Comparison of ENCODE assay signal across 9 cellular contexts in genomic region chr15:64740361-64741170, GRCh38. TPM values are rescaled to one million over a fixed set of nuclear protein-coding genes. Genes with fewer than 3 reads are reported as not detected.
DNase-seq lines count a peak whose midpoint lies in the region; ATAC-seq, FAIRE-seq and TF ChIP-seq lines count a peak whose summit lies in the region.
"Had no signal": no experiment of that assay in that cellular context is flagged by ENCODE, and none has a peak within 500 bp of the region (broad histone marks: within the 10 kb centered on the region; RNA-seq: fewer than 3 reads in every experiment).

No MANE protein-coding gene starts in this region.

- H3K4me1 ChIP-seq in A549, result no peaks in the 10 kb centered on the region

- TF ChIP-seq CTCF in A549 (IDR thresholded peaks at IDR 0.05) (no peak; the same call in 2 of the 3 replicates), HFF-Myc (IDR thresholded peaks at IDR 0.05; ENCODE audit: low read depth, low read length, missing control alignments) (no peak)

- no peak overlapping the region for H3K4me2 ChIP-seq in A549

- ATAC-seq in A549 (peak in 1 of 2 experiments; percentile 62; a peak in 3 of 6 replicates), HG03039 (IDR thresholded peaks at IDR 0.05; ENCODE audit: unreplicated experiment) (no peak), GM18867 (IDR thresholded peaks at IDR 0.05; ENCODE audit: unreplicated experiment) (no peak)

- POLR2A ChIA-PET in A549 (lab: Yijun Ruan, JAX), result no interaction called here

- no peak overlapping the region for H3K27ac ChIP-seq in A549

- TF ChIP-seq RAD21 in A549 (conservative IDR thresholded peaks at IDR 0.05 in 1 of 2, IDR thresholded peaks at IDR 0.05 in 1 of 2), result peak; percentile 34 to 61; a peak in 3 of 5 replicates

- no peak for FAIRE-seq in A549 (lab: Jason Lieb, UNC)

- DNase-seq in A549 (ENCODE audit: low read depth in 1 of 2, low spot score in 1 of 2), result peak; percentile 41 to 64
- DNase-seq in HFF-Myc (ENCODE audit: extremely low read depth, low read depth), result peak; percentile 31
- DNase-seq in amniotic epithelial cell (ENCODE audit: low read depth), result peak; percentile 86
- DNase-seq in left kidney (ENCODE audit: low read depth, low spot score), result peak; percentile 53
- no peak for DNase-seq in NCI-H446 (lab: John Stamatoyannopoulos, UW)
- no peak for DNase-seq in stimulated activated CD4-positive, alpha-beta T cell treated with anti-CD3 and anti-CD28 coated beads, Interleukin-4, amount 100 ng/mL, for 4 hours
- DNase-seq: CD8-positive, alpha-beta memory T cell had no signal

- CTCF ChIA-PET in A549 (lab: Yijun Ruan, JAX), result interaction anchor here (0.9 to 44.5 kb wide), 10 partner anchors 9 to 239 kb away, joined by 3 to 1052 read pairs (median 6); no protein-coding TSS in a partner anchor

- H3K9me3 ChIP-seq in A549, result no peaks in the 10 kb centered on the region

- WGBS in A549 (ENCODE audit: missing lambda C conversion rate), result 72% methylated on average over 26 of the region's 26 CpGs

- no peak for TF ChIP-seq EP300 in A549 (IDR thresholded peaks at IDR 0.05)

- no peak for TF ChIP-seq POLR2A in A549 (IDR thresholded peaks at IDR 0.05; ENCODE audit: low read length)

- H3K4me3 ChIP-seq in A549, result no peak overlapping the region
- H3K4me3 ChIP-seq in HFF-Myc (replicated peaks; ENCODE audit: low read depth, low read length), result no peak overlapping the region

TF ChIP-seq in A549, 52 proteins besides CTCF, POLR2A, EP300 and RAD21:
- TF ChIP-seq MAX (IDR thresholded peaks at IDR 0.05), result no peak
- TF ChIP-seq SREBF2 (IDR thresholded peaks at IDR 0.05), result no peak
- TF ChIP-seq SMC3 (IDR thresholded peaks at IDR 0.05), result peak; percentile 17; the same call in 1 of the 3 replicates
- no peak for TF ChIP-seq EHF (CRISPR knock-in tag; IDR thresholded peaks at IDR 0.05)

RNA-seq across cellular contexts. Expression of gene RBPMS2, which starts 34.8 kb away (rescaled TPM):
- 3.0 and 3.5 TPM in 2 replicates for polyA plus RNA-seq in A549 (2011; rRNA removed)
- 8.8 and 11.4 TPM in 2 replicates for polyA plus RNA-seq in A549 (2012; cell fraction: cytosol; rRNA removed)
- polyA plus RNA-seq in A549 (2012; cell fraction: nucleus; rRNA removed), result 8.7 and 9.5 TPM in 2 replicates
- polyA plus RNA-seq in A549 (2017; fragmentation: RNase III; extraction: RNeasy Plus Mini Kit Qiagen cat#74134 plus additional on column Dnase treatment), result 7.8 to 8.7 TPM (median 8.7 TPM) in 3 replicates
- 3.3 and 4.4 TPM in 2 replicates for polyA minus RNA-seq in A549 (2011; rRNA and poly(A)+ RNA removed)
- polyA plus RNA-seq: CD8-positive, alpha-beta memory T cell had no signal

Comparison
In these comparisons a context has a peak if more than half of its experiments do, and no peak if none do; other contexts are left out.
1. DNase-seq: peak in A549 (2 of 2), HFF-Myc (single experiment), amniotic epithelial cell (single experiment) and left kidney (single experiment); none in NCI-H446 (0 of 2) and stimulated activated CD4-positive, alpha-beta T cell treated with anti-CD3 and anti-CD28 coated beads, Interleukin-4, amount 100 ng/mL, for 4 hours (0 of 2).